24 cellular contexts compared by ENCODE assay signal in the genomic region with DNA sequence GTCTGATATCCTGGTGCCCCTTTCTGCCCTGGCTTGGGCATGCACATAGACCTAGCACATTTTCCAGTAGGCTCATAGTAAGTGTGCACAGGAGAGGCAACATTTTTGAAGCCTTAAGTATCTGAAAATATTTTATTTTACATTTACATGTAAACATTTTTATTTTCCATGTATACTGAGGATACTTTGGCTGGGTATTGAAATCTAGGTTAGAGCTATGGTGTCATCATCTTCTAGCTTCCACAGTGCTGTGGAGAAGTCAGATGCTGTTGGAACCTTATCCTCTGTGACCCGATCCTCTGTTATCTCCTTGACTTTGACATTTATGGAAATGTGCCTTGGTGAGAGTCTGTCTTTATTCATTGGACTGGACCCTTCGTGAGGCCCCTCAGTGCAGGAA.
DNase-seq lines count a peak whose midpoint lies in the region; ATAC-seq, FAIRE-seq and TF ChIP-seq lines count a peak whose summit lies in the region.
"Had no signal": no experiment of that assay in that cellular context is flagged by ENCODE, and none has a peak within 500 bp of the region (broad histone marks: within the 10 kb centered on the region; RNA-seq: fewer than 3 reads in every experiment).

No MANE protein-coding gene starts in this region.

- H3K9me3 ChIP-seq in HEK293 (ENCODE audit: control insufficient read depth, insufficient read depth, low read depth, low read length) (no peaks in the 10 kb centered on the region), K562 (replicated peaks; ENCODE audit: control insufficient read depth, insufficient read depth, low read depth, low read length) (no peaks in the 10 kb centered on the region; the same call in 1 of the 2 replicates)

- BruUV-seq in K562 (replicated peaks; lab: Mats Ljungman, UMichigan) = no TSS peak

- H4K20me1 ChIP-seq in K562 (replicated peaks; ENCODE audit: control insufficient read depth, insufficient read depth, low read length) = no peaks in the 10 kb centered on the region
- H4K20me1 ChIP-seq: BLaER1 had no signal

- TF ChIP-seq EP300 in K562 (IDR thresholded peaks at IDR 0.05; ENCODE audit: low read length) = no peak

- intact Hi-C loops in K562 (cut with micrococcal nuclease) = no loop called here
- intact Hi-C loops in posterior vena cava (cut with DNase I) = loop anchor here in 1 of 2 donors (5.0 kb wide), 1 partner anchor 160 kb away; no protein-coding TSS in a partner anchor

- H2AFZ ChIP-seq in K562 (ENCODE audit: low read depth, low read length) = no peak overlapping the region

- H3K9me1 ChIP-seq in K562 (ENCODE audit: control insufficient read depth, insufficient read depth, low read length) = no peaks in the 10 kb centered on the region

- TF ChIP-seq CTCF in HEK293 (tag by site-specific recombination; IDR thresholded peaks at IDR 0.05) = no peak
- TF ChIP-seq CTCF in K562 (IDR thresholded peaks at IDR 0.05 in 2 of 3, conservative IDR thresholded peaks at IDR 0.05 in 1 of 3; ENCODE audit: insufficient read depth in 2 of 3, low read depth in 1 of 3, low read length in 3 of 3) = no peak

- no peak for ATAC-seq in K562
- ATAC-seq: GM12878 had no signal

- FAIRE-seq in K562 (lab: Jason Lieb, UNC) = no peak
- FAIRE-seq: A204.1, GM12878, GM12892, GM18507 had no signal

- CTCF ChIA-PET in HEK293 (lab: Yijun Ruan, JAX) = interaction anchor here (0.5 to 0.6 kb wide), 2 partner anchors 23 to 301 kb away, joined by 3 read pairs; no protein-coding TSS in a partner anchor
- CTCF ChIA-PET in K562 (lab: Yijun Ruan, JAX; ENCODE audit: low intra/inter-chr PET ratio) = no interaction called here

- no peaks in the 10 kb centered on the region for H3K79me2 ChIP-seq in K562 (ENCODE audit: control insufficient read depth, insufficient read depth, low read length)

- H3K36me3 ChIP-seq in HEK293 (ENCODE audit: control insufficient read depth in 2 of 2, insufficient read depth in 1 of 2, low read length in 2 of 2) (no peaks in the 10 kb centered on the region), K562 (ENCODE audit: control insufficient read depth, insufficient read depth, low read length) (no peaks in the 10 kb centered on the region)
- H3K36me3 ChIP-seq: BE2C, BLaER1 had no signal

- DNase-seq in K562 (ENCODE audit: extremely low read depth in 1 of 4, low spot score in 3 of 4) = no peak
- peak; percentile 5 for DNase-seq in posterior vena cava (ENCODE audit: low spot score)
- no peak for DNase-seq in RPMI8226
- DNase-seq in SK-N-DZ (ENCODE audit: low spot score) = no peak
- DNase-seq: 8988T; ACHN; BE2C; C1 segment of cervical spinal cord; CD4-positive, alpha-beta memory T cell; CD4-positive, CD25-positive, alpha-beta regulatory T cell; COR-L47; DMS 273 treated with DMSO at 0.1 percent for 48 hours; DMS153; DMS53; DMS79; DND-41; EL; GDM1 had no signal

- H3K4me1 ChIP-seq in HEK293 (ENCODE audit: control insufficient read depth, insufficient read depth, low read length) (no peaks in the 10 kb centered on the region), K562 (replicated peaks in 1 of 2; ENCODE audit: control insufficient read depth in 2 of 2, insufficient read depth in 2 of 2, low read length in 2 of 2) (no peaks in the 10 kb centered on the region; a peak in 1 of 5 replicates)
- H3K4me1 ChIP-seq: BLaER1 had no signal

- in situ Hi-C loops in K562 (cut with MboI) = no loop called here

- H3K4me2 ChIP-seq in K562 (ENCODE audit: insufficient read depth, low read length) = no peak overlapping the region
- H3K4me2 ChIP-seq: BLaER1 had no signal

- H3K9ac ChIP-seq in K562 (ENCODE audit: insufficient read depth in 1 of 2, low read depth in 2 of 2, low read length in 2 of 2) = no peak overlapping the region
- H3K9ac ChIP-seq: BLaER1 had no signal

- TF ChIP-seq POLR2A in K562 (conservative IDR thresholded peaks at IDR 0.05) = no peak

- 0% methylated on average over 1 of the region's 2 CpGs for WGBS in K562 (ENCODE audit: insufficient coverage, low coverage, missing lambda C conversion rate)

- H3K27me3 ChIP-seq in K562 (ENCODE audit: control insufficient read depth in 2 of 2, insufficient read depth in 2 of 2, low read length in 2 of 2) = peaks cover 0 to 3% of the 10 kb centered on the region in 2 experiments; a peak in 1 of 5 replicates
- H3K27me3 ChIP-seq: BE2C, BLaER1 had no signal

- no peak overlapping the region for H3K27ac ChIP-seq in HEK293 (ENCODE audit: extremely low read depth, low read depth, low read length)
- H3K27ac ChIP-seq in K562 (ENCODE audit: extremely low read depth, low read depth, low read length) = no peak overlapping the region
- H3K27ac ChIP-seq: BLaER1 had no signal

- no peak overlapping the region for H3K4me3 ChIP-seq in HEK293 (ENCODE audit: low read depth, low read length)
- no peak overlapping the region for H3K4me3 ChIP-seq in K562
- H3K4me3 ChIP-seq: BLaER1, GM12878 had no signal

- POLR2A ChIA-PET in HEK293 (lab: Yijun Ruan, JAX) = no interaction called here
- POLR2A ChIA-PET in K562 (lab: Yijun Ruan, JAX) = no interaction called here

- no peak for TF ChIP-seq RAD21 in K562 (CRISPR knock-in tag; conservative IDR thresholded peaks at IDR 0.05 in 1 of 2, IDR thresholded peaks at IDR 0.05 in 1 of 2)

TF ChIP-seq in HEK293, 187 proteins besides CTCF, POLR2A, EP300 and RAD21:
- TF ChIP-seq ZNF223 (tag by site-specific recombination; IDR thresholded peaks at IDR 0.05) (no peak), SETDB1 (IDR thresholded peaks at IDR 0.05; ENCODE audit: insufficient read length, low read length) (peak; percentile 46)

TF ChIP-seq in K562, 482 proteins besides CTCF, POLR2A, EP300 and RAD21:
- TF ChIP-seq PHB2 (IDR thresholded peaks at IDR 0.05; ENCODE audit: low read depth) (no peak), ZFP1 (CRISPR knock-in tag; IDR thresholded peaks at IDR 0.05) (peak; percentile 72), ZNF354B (CRISPR knock-in tag; IDR thresholded peaks at IDR 0.05) (no peak), CBX3 (IDR thresholded peaks at IDR 0.05; ENCODE audit: borderline replicate concordance in 1 of 2, low read length in 2 of 2) (peak in 1 of 2 experiments; percentile 45; a peak in 1 of 3 replicates), TCF3 (CRISPR knock-in tag; IDR thresholded peaks at IDR 0.05) (no peak)
- TF ChIP-seq, protein P1, sequence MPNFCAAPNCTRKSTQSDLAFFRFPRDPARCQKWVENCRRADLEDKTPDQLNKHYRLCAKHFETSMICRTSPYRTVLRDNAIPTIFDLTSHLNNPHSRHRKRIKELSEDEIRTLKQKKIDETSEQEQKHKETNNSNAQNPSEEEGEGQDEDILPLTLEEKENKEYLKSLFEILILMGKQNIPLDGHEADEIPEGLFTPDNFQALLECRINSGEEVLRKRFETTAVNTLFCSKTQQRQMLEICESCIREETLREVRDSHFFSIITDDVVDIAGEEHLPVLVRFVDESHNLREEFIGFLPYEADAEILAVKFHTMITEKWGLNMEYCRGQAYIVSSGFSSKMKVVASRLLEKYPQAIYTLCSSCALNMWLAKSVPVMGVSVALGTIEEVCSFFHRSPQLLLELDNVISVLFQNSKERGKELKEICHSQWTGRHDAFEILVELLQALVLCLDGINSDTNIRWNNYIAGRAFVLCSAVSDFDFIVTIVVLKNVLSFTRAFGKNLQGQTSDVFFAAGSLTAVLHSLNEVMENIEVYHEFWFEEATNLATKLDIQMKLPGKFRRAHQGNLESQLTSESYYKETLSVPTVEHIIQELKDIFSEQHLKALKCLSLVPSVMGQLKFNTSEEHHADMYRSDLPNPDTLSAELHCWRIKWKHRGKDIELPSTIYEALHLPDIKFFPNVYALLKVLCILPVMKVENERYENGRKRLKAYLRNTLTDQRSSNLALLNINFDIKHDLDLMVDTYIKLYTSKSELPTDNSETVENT (CRISPR knock-in tag; IDR thresholded peaks at IDR 0.05) = no peak

Comparison
In these comparisons a context has a peak if more than half of its experiments do, and no peak if none do; other contexts are left out.
1. Of the 44 proteins assayed by ChIP-seq in both K562 and HEK293: peak only in K562: none; only in HEK293: SETDB1; in both: none; in neither: 43.